14 cellular contexts compared by ENCODE assay signal in the genomic region with DNA sequence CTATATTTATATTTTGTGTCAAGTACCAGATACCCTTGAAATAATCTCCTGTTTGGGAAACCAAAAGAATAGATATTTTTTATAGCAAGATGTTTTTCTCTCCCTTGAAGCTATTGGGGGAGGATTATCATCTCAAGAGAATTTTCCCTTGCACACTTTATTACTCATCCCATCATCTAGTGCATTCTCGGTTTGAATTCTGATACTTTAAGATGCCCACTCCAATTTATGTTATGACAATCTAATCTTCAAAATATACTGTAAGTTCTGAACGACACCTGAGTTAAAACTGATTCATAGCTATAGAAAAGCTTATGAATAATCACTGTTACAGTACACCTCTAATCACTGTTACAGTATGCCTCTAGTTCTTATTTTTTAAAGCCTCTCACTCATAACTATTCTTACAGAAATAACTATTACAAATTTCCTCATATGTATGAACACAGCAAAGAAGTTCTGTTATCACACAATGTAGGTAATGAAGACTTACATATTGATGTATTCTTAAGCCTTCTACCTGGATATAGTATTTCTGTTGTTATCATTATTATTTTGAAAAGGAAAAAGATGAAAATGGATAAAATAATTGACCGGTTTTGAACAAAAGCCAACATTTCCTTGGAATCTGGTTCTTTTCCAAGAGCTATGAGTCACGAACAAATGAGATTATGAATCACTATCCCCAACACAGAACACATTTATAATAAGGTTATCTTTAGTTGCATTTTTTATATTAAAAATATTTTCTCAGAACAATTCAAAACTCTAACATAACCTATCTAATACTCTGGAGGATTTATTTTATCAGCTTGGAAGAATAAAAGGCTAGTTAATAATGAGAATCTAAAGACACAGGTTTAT.
DNase-seq lines count a peak whose midpoint lies in the region; TF ChIP-seq lines count a peak whose summit lies in the region.
"Had no signal": no experiment of that assay in that cellular context is flagged by ENCODE, and none has a peak within 500 bp of the region (broad histone marks: within the 10 kb centered on the region; RNA-seq: fewer than 3 reads in every experiment).

No MANE protein-coding gene starts in this region.

- H3K9me3 ChIP-seq in skeletal muscle satellite cell (replicated peaks; ENCODE audit: low read length), result no peaks in the 10 kb centered on the region
- H3K9me3 ChIP-seq in MM.1S (replicated peaks; ENCODE audit: insufficient read depth, low read length), result no peaks in the 10 kb centered on the region
- H3K9me3 ChIP-seq: tibial nerve had no signal

- TF ChIP-seq CTCF in MM.1S (IDR thresholded peaks at IDR 0.05; ENCODE audit: low read length), result no peak

- no peak overlapping the region for H3K4me3 ChIP-seq in skeletal muscle satellite cell (ENCODE audit: low read length)
- no peak overlapping the region for H3K4me3 ChIP-seq in MM.1S (ENCODE audit: low read length)
- H3K4me3 ChIP-seq: K562, tibial nerve had no signal

- H3K4me1 ChIP-seq in skeletal muscle satellite cell (ENCODE audit: control insufficient read depth, insufficient read depth, low read length) (peaks cover 18% of the 10 kb centered on the region), MM.1S (ENCODE audit: low read length) (no peaks in the 10 kb centered on the region)

- H3K4me2 ChIP-seq in skeletal muscle satellite cell (ENCODE audit: low read length) (peak overlapping the region; percentile 56), MM.1S (ENCODE audit: low read depth, low read length) (no peak overlapping the region)

- H3K9ac ChIP-seq in skeletal muscle satellite cell (ENCODE audit: low read depth, low read length) (no peak overlapping the region), MM.1S (ENCODE audit: low read length) (no peak overlapping the region)

- H3K79me2 ChIP-seq in MM.1S (ENCODE audit: low read length), result no peaks in the 10 kb centered on the region

- DNase-seq in NCI-H446 (lab: John Stamatoyannopoulos, UW) (peak; percentile 28 to 55), NCI-H446 treated with DMSO at 0.1 percent for 48 hours (lab: John Stamatoyannopoulos, UW) (no peak), astrocyte of the hippocampus (ENCODE audit: low read depth, low spot score) (peak; percentile 54), glomerular endothelial cell (ENCODE audit: extremely low read depth, low read depth, low spot score) (peak; percentile 20), NCI-H1048 (lab: John Stamatoyannopoulos, UW) (no peak), MM.1S (no peak)
- no peak for DNase-seq in stimulated activated CD4-positive, alpha-beta T cell treated with anti-CD3 and anti-CD28 coated beads, Interleukin-2, amount 100 ng/mL, for 48 hours
- DNase-seq: activated naive CD4-positive, alpha-beta T cell; left cardiac atrium; SHP77 treated with DMSO at 0.1 percent for 48 hours had no signal

- no peaks in the 10 kb centered on the region for H3K9me2 ChIP-seq in MM.1S (replicated peaks; ENCODE audit: insufficient read depth, low read length)

- H3K36me3 ChIP-seq in skeletal muscle satellite cell (ENCODE audit: insufficient read depth, low read length), result no peaks in the 10 kb centered on the region
- H3K36me3 ChIP-seq in MM.1S (replicated peaks; ENCODE audit: insufficient read depth, low read length), result no peaks in the 10 kb centered on the region
- H3K36me3 ChIP-seq: tibial nerve had no signal

- no peaks in the 10 kb centered on the region for H4K20me1 ChIP-seq in MM.1S (ENCODE audit: insufficient read depth, low read length)

- H3K27ac ChIP-seq in MM.1S (ENCODE audit: low read length), result no peak overlapping the region
- H3K27ac ChIP-seq: 22Rv1, tibial nerve had no signal

- H2AFZ ChIP-seq in MM.1S (ENCODE audit: low read length), result no peak overlapping the region

- H3K27me3 ChIP-seq in skeletal muscle satellite cell (ENCODE audit: control insufficient read depth, insufficient read depth, low read length) (no peaks in the 10 kb centered on the region), MM.1S (replicated peaks; ENCODE audit: insufficient read depth, low read length) (no peaks in the 10 kb centered on the region)
- H3K27me3 ChIP-seq: tibial nerve had no signal

- H3F3A ChIP-seq in MM.1S (ENCODE audit: insufficient read depth, low read length), result no peaks in the 10 kb centered on the region

Comparison
In these comparisons a context has a peak if more than half of its experiments do, and no peak if none do; other contexts are left out.
1. DNase-seq: peak in NCI-H446 (2 of 2), astrocyte of the hippocampus (single experiment) and glomerular endothelial cell (single experiment); none in NCI-H446 treated with DMSO at 0.1 percent for 48 hours (single experiment), NCI-H1048 (single experiment), stimulated activated CD4-positive, alpha-beta T cell treated with anti-CD3 and anti-CD28 coated beads, Interleukin-2, amount 100 ng/mL, for 48 hours (0 of 2) and MM.1S (single experiment).